ENCODE assay signal across 21 cellular contexts in the genomic region with DNA sequence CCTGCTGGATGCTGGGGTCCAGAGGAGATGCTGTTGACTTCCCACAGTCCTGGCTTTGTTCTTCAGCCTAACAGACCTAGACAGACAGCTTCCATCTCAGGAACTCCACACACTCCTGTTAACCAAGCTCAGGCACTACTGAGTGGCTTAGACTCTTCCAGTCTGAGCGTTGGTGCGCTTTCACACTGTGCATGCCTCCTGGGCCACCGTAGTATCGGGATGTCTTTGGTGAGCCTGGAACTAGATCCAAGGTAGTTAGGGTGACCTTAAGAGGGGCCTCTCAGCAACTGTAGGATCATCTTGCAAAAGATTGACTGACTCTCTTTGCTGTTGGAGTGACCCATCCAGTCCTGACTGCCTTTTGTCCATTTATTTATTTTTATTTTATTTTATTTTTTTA.
"Had no signal": no experiment of that assay in that cellular context is flagged by ENCODE, and none has a peak within 500 bp of the region (broad histone marks: within the 10 kb centered on the region; RNA-seq: fewer than 3 reads in every experiment).

No MANE protein-coding gene starts in this region.

- H3K4me3 ChIP-seq: K562 had no signal

- DNase-seq: Kasumi-1, MV-4-11, NCI-H1092, NCI-H1105 treated with DMSO at 0.1 percent for 48 hours, NCI-H1417 treated with DMSO at 0.1 percent for 48 hours, NCI-H146, NCI-H1694 treated with DMSO at 0.1 percent for 48 hours, NCI-H1930, NCI-H2081, NCI-H2107, NCI-H2227 treated with DMSO at 0.1 percent for 48 hours, NCI-H524, NCI-H69, NCI-H774, RPMI8226, SHP77, SK-N-SH had no signal

- H3K36me3 Mint-ChIP-seq: IgD-negative memory B cell had no signal

- H3K27me3 Mint-ChIP-seq: IgD-negative memory B cell had no signal

- H3K27ac ChIP-seq: HL-60, KMS-11 had no signal

- H3K4me1 Mint-ChIP-seq: IgD-negative memory B cell had no signal

- ATAC-seq: K562 had no signal

- H3K9me3 Mint-ChIP-seq: IgD-negative memory B cell had no signal

- H3K9me3 ChIP-seq: SK-N-SH had no signal

- H3K4me3 Mint-ChIP-seq: IgD-negative memory B cell had no signal
